In the genomic region with DNA sequence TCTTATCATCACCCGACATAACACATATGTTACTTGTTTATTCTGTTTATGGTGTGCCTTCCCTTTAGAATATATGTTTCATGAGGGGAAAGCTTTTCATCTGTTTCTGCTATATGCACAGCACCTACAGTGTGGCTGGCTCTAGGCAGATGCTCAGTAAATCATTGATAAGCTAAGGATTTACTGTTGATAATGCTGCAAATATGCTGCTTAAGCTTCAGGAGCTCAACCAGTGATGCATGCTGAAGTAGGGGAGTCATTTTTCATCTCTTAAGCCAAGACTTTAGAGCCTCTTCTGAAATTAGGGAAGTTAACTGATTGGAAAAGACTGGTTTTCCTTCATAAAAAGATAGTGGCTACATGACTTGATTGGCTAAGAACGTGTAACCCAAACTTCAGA, we compare ENCODE assay signal across 19 cellular contexts. TPM values are rescaled to one million over a fixed set of nuclear protein-coding genes. Genes with fewer than 3 reads are reported as not detected.
DNase-seq lines count a peak whose midpoint lies in the region; ATAC-seq, FAIRE-seq and TF ChIP-seq lines count a peak whose summit lies in the region.
"Had no signal": no experiment of that assay in that cellular context is flagged by ENCODE, and none has a peak within 500 bp of the region (broad histone marks: within the 10 kb centered on the region; RNA-seq: fewer than 3 reads in every experiment).

No MANE protein-coding gene starts in this region.

- ATAC-seq in HG02763 (IDR thresholded peaks at IDR 0.05; ENCODE audit: unreplicated experiment), result no peak
- ATAC-seq in lower lobe of right lung, result no peak
- ATAC-seq: A549, GM12878 had no signal

- TF ChIP-seq CTCF in D721Med (IDR thresholded peaks at IDR 0.05; ENCODE audit: insufficient read depth, missing control alignments), result no peak
- no peak for TF ChIP-seq CTCF in stomach (IDR thresholded peaks at IDR 0.05)
- TF ChIP-seq CTCF in lower lobe of right lung (IDR thresholded peaks at IDR 0.05), result no peak

- TF ChIP-seq POLR2A in stomach (IDR thresholded peaks at IDR 0.05), result no peak

- intact Hi-C loops in stomach (cut with DNase I; ENCODE audit: low total_unique reads), result no loop called here
- intact Hi-C loops in lower lobe of right lung (cut with DNase I), result no loop called here

- H3K36me3 ChIP-seq in stomach (no peaks in the 10 kb centered on the region), lower lobe of right lung (no peaks in the 10 kb centered on the region)
- H3K36me3 ChIP-seq: BLaER1 had no signal

- DNase-seq in ACHN (peak; percentile 66), D721Med (ENCODE audit: insufficient read length, low spot score) (peak; percentile 13), fibroblast of peridontal ligament (ENCODE audit: extremely low read depth) (peak; percentile 12), left kidney (ENCODE audit: low read depth, low spot score) (peak; percentile 9), stomach (no peak), lower lobe of right lung (no peak)
- DNase-seq: CD4-positive, alpha-beta memory T cell; DMS53; DND-41; EL; H9 had no signal

- H3K27ac ChIP-seq in stomach (no peak overlapping the region), lower lobe of right lung (no peak overlapping the region)
- H3K27ac ChIP-seq: A549, BLaER1 had no signal

- no peak for TF ChIP-seq EP300 in stomach (IDR thresholded peaks at IDR 0.05)

- H3K4me3 ChIP-seq in stomach (no peak overlapping the region), lower lobe of right lung (no peak overlapping the region)
- H3K4me3 ChIP-seq: A549, BLaER1, GM12878 had no signal

- peaks cover 0 to 21% (median 0%) of the 10 kb centered on the region in 4 donors for H3K4me1 ChIP-seq in stomach
- H3K4me1 ChIP-seq in lower lobe of right lung, result peaks cover 11% of the 10 kb centered on the region
- H3K4me1 ChIP-seq: A549, BLaER1 had no signal

- H3K9me3 ChIP-seq in stomach (no peaks in the 10 kb centered on the region), lower lobe of right lung (no peaks in the 10 kb centered on the region)
- H3K9me3 ChIP-seq: A549, BLaER1 had no signal

- in situ Hi-C loops in ACHN (cut with HindIII; ENCODE audit: low pct_ligation_motif_present, low pct_unique_long_range_greater_than_20kb, low sequenced_read_pairs), result no loop called here

- FAIRE-seq in D721Med (lab: Jason Lieb, UNC), result peak; percentile 84
- FAIRE-seq: A549, GM12878, H1 had no signal

- H3K27me3 ChIP-seq in stomach (no peaks in the 10 kb centered on the region), lower lobe of right lung (ENCODE audit: low read depth) (no peaks in the 10 kb centered on the region)
- H3K27me3 ChIP-seq: BLaER1 had no signal

- 82 to 91% (median 85%) methylated on average over 2 of the region's 2 CpGs for WGBS in stomach, 5 donors

RNA-seq across cellular contexts. Expression of a gene that starts 16.4 kb away (rescaled TPM):
- total RNA-seq in stomach, result 10 to 100 TPM in 2 of 5 donors, 1 to 10 TPM in 3; 6.7 to 76.7 (median 8.4) TPM
- polyA plus RNA-seq in stomach, result under 1 TPM; 0.46 to 0.56 (median 0.50) TPM
- total RNA-seq in lower lobe of right lung, result 15.2 TPM
- total RNA-seq: CD4-positive, alpha-beta memory T cell; G401; HT-29 had no signal
- polyA plus RNA-seq: CD14-positive monocyte; CD4-positive, alpha-beta memory T cell; GM12878 had no signal

Comparison
In these comparisons a context has a peak if more than half of its experiments do, and no peak if none do; other contexts are left out.
1. DNase-seq: peak in ACHN (single experiment), D721Med (single experiment), fibroblast of peridontal ligament (single experiment) and left kidney (single experiment); none in stomach (single experiment) and lower lobe of right lung (single experiment).